ENCODE assay signal across 1 cellular context in the genomic region with DNA sequence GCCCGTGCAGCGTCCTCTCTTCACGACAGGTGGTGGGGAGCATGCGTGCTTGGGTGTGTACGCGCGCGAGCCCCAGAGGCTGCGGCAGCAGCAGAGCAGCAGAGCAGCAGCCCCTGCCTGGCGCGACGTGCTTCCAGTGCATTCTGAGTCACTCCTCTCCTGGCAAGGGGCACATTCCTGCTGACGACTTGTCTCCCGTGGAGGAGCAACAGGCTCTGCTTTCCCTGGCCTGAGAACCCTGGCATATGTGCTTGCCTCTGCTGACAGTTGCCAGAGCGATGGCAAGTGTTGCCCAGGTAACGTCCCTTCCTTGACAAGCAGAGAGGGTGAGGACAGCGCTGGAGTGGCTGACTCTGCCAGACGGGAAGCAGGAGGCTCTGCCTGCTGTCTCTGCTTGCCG.
TF ChIP-seq lines count a peak whose summit lies in the region.

No MANE protein-coding gene starts in this region.

TF ChIP-seq in SK-N-SH, 30 proteins besides CTCF, POLR2A, EP300 and RAD21 (continued from another document):
- TF ChIP-seq RFX5 (IDR thresholded peaks at IDR 0.05; ENCODE audit: low read length), result no peak
